Comparison of ENCODE assay signal across 14 cellular contexts in genomic region chr6:139367810-139368321, GRCh38. TPM values are rescaled to one million over a fixed set of nuclear protein-coding genes. Genes with fewer than 3 reads are reported as not detected.
DNase-seq lines count a peak whose midpoint lies in the region; ATAC-seq, FAIRE-seq and TF ChIP-seq lines count a peak whose summit lies in the region.
"Had no signal": no experiment of that assay in that cellular context is flagged by ENCODE, and none has a peak within 500 bp of the region (broad histone marks: within the 10 kb centered on the region; RNA-seq: fewer than 3 reads in every experiment).

No MANE protein-coding gene starts in this region.

- H3K36me3 ChIP-seq in K562 (ENCODE audit: control insufficient read depth, insufficient read depth, low read length): peaks cover 19% of the 10 kb centered on the region
- H3K36me3 ChIP-seq in mesodermal cell (ENCODE audit: control insufficient read depth, insufficient read depth, low read length): peaks cover 16% of the 10 kb centered on the region

- intact Hi-C loops in K562 (cut with micrococcal nuclease) (loop anchor here (5.0 to 10.0 kb wide), 2 partner anchors 943 to 1554 kb away; no protein-coding TSS in a partner anchor), sciatic nerve (cut with DNase I) (no loop called here)

- H3K9me3 ChIP-seq in K562 (replicated peaks; ENCODE audit: control insufficient read depth, insufficient read depth, low read depth, low read length) (no peaks in the 10 kb centered on the region), mesodermal cell (ENCODE audit: control insufficient read depth, low read length) (no peaks in the 10 kb centered on the region)
- H3K9me3 ChIP-seq: upper lobe of left lung had no signal

- TF ChIP-seq RAD21 in K562 (CRISPR knock-in tag; conservative IDR thresholded peaks at IDR 0.05 in 1 of 2, IDR thresholded peaks at IDR 0.05 in 1 of 2): peak in 1 of 2 experiments; percentile 30; a peak in 1 of 4 replicates

- H4K20me1 ChIP-seq in K562 (replicated peaks; ENCODE audit: control insufficient read depth, insufficient read depth, low read length): peaks cover 9% of the 10 kb centered on the region; the same call in 1 of the 2 replicates

- WGBS in K562 (ENCODE audit: insufficient coverage, low coverage, missing lambda C conversion rate): 40% methylated on average over 7 of the region's 7 CpGs
- WGBS in mesodermal cell (ENCODE audit: insufficient coverage in 2 of 2), 2 experiments: 0% methylated on average over 1 of the region's 7 CpGs; no CpG with 5 or more reads in 1 of the 2 experiments

- TF ChIP-seq CTCF in K562 (IDR thresholded peaks at IDR 0.05 in 2 of 3, conservative IDR thresholded peaks at IDR 0.05 in 1 of 3; ENCODE audit: insufficient read depth in 2 of 3, low read depth in 1 of 3, low read length in 3 of 3): 0 out of 6 replicates have a peak, but pooled peaks of 1 of the 3 experiments have one; percentile 1

- H3K4me2 ChIP-seq in K562 (ENCODE audit: insufficient read depth, low read length): no peak overlapping the region; the same call in 1 of the 2 replicates

- CTCF ChIA-PET in K562 (lab: Yijun Ruan, JAX; ENCODE audit: low intra/inter-chr PET ratio): interaction anchor here (0.5 kb wide), 1 partner anchor 622 kb away, joined by 3 read pairs; no protein-coding TSS in a partner anchor

- H3K79me2 ChIP-seq in K562 (ENCODE audit: control insufficient read depth, insufficient read depth, low read length): peaks cover 22% of the 10 kb centered on the region

- POLR2A ChIA-PET in K562 (lab: Yijun Ruan, JAX): no interaction called here

- H3K4me1 ChIP-seq in K562 (replicated peaks in 1 of 2; ENCODE audit: control insufficient read depth in 2 of 2, insufficient read depth in 2 of 2, low read length in 2 of 2): peaks cover 0 to 24% of the 10 kb centered on the region in 2 experiments; a peak in 3 of 5 replicates
- peaks cover 26% of the 10 kb centered on the region for H3K4me1 ChIP-seq in mesodermal cell (ENCODE audit: control insufficient read depth, insufficient read depth, low read length, poor library complexity, severe bottlenecking)

- TF ChIP-seq EP300 in K562 (IDR thresholded peaks at IDR 0.05; ENCODE audit: low read length): peak; percentile 8; the same call in 1 of the 2 replicates

- TF ChIP-seq POLR2A in K562 (conservative IDR thresholded peaks at IDR 0.05): no peak

- H3K9ac ChIP-seq in K562 (ENCODE audit: insufficient read depth in 1 of 2, low read depth in 2 of 2, low read length in 2 of 2): no peak overlapping the region

- H3K27me3 ChIP-seq in K562 (ENCODE audit: control insufficient read depth in 2 of 2, insufficient read depth in 2 of 2, low read length in 2 of 2): no peaks in the 10 kb centered on the region
- H3K27me3 ChIP-seq: upper lobe of left lung had no signal

- FAIRE-seq in K562 (lab: Jason Lieb, UNC) (no peak), RCC 7860 (lab: Jason Lieb, UNC) (no peak)
- FAIRE-seq: D721Med had no signal

- BruUV-seq in K562 (replicated peaks; lab: Mats Ljungman, UMichigan): no TSS peak

- H3K4me3 ChIP-seq in K562: no peak overlapping the region
- no peak overlapping the region for H3K4me3 ChIP-seq in mesodermal cell (ENCODE audit: extremely low read depth, insufficient read depth, low read length, poor library complexity, severe bottlenecking)
- H3K4me3 ChIP-seq: upper lobe of left lung had no signal

- H2AFZ ChIP-seq in K562 (ENCODE audit: low read depth, low read length): peak overlapping the region; percentile 40

- H3K27ac ChIP-seq in K562 (ENCODE audit: extremely low read depth, low read depth, low read length): no peak overlapping the region
- peak overlapping the region; percentile 98 for H3K27ac ChIP-seq in mesodermal cell (ENCODE audit: low read depth, low read length, severe bottlenecking)
- H3K27ac ChIP-seq: upper lobe of left lung had no signal

- DNase-seq in EH (ENCODE audit: low read depth) (peak; percentile 21), M059J (ENCODE audit: low read depth) (peak; percentile 34), K562 (ENCODE audit: extremely low read depth in 1 of 4, low spot score in 3 of 4) (peak in 2 of 4 experiments; percentile 41 to 42), sciatic nerve (ENCODE audit: low spot score) (no peak), RCC 7860 (ENCODE audit: low spot score) (no peak)
- DNase-seq: activated CD8-positive, alpha-beta memory T cell treated with anti-CD3 and anti-CD28 coated beads, Interleukin-2, amount 10 ng/mL, durations not matched to agents 7 days and 5 days; head of caudate nucleus; NCI-H2171 treated with DMSO at 0.1 percent for 48 hours; nucleus accumbens; upper lobe of left lung had no signal

- no peaks in the 10 kb centered on the region for H3K9me1 ChIP-seq in K562 (ENCODE audit: control insufficient read depth, insufficient read depth, low read length)

- in situ Hi-C loops in K562 (cut with MboI): loop anchor here (5.0 to 10.0 kb wide), 3 partner anchors 627 to 1253 kb away; no protein-coding TSS in a partner anchor

- ATAC-seq in K562 (peak; percentile 29; the same call in 2 of the 3 replicates), HG03521 (IDR thresholded peaks at IDR 0.05; ENCODE audit: unreplicated experiment) (no peak), sciatic nerve (no peak), GM19463 (IDR thresholded peaks at IDR 0.05; ENCODE audit: unreplicated experiment) (no peak)
- ATAC-seq: activated CD8-positive, alpha-beta memory T cell treated with anti-CD3 and anti-CD28 coated beads, Interleukin-2, amount 10 ng/mL, durations not matched to agents 7 days and 5 days had no signal

TF ChIP-seq in K562, 482 proteins besides CTCF, POLR2A, EP300 and RAD21:
- TF ChIP-seq POLR2H (tag; IDR thresholded peaks at IDR 0.05; ENCODE audit: low read depth) (no peak), ETV1 (tag; conservative IDR thresholded peaks at IDR 0.05; ENCODE audit: low read depth) (peak; percentile 76), SUPT5H (IDR thresholded peaks at IDR 0.05) (no peak), SPI1 (IDR thresholded peaks at IDR 0.05; ENCODE audit: borderline replicate concordance, low read depth, low read length) (peak; percentile 70; the same call in 1 of the 2 replicates), NFE2 (IDR thresholded peaks at IDR 0.05; ENCODE audit: low read depth) (no peak), GABPA (tag; conservative IDR thresholded peaks at IDR 0.05; ENCODE audit: low read depth) (peak; percentile 44; the same call in 1 of the 2 replicates), PRDM10 (IDR thresholded peaks at IDR 0.05; ENCODE audit: partially characterized antibody) (no peak), ARID1B (IDR thresholded peaks at IDR 0.05) (peak; percentile 24; the same call in 1 of the 2 replicates), CTBP1 (IDR thresholded peaks at IDR 0.05; ENCODE audit: borderline replicate concordance) (no peak)

RNA-seq across cellular contexts. Expression of gene CITED2, which starts 6.6 kb away (rescaled TPM):
- 273 and 282 TPM in 2 replicates for total RNA-seq in M059J (2014; rRNA removed; shearing (Covaris generic))
- total RNA-seq in K562 (2011; cell fraction: chromatin; rRNA removed; ENCODE audit: low replicate concordance): 15.3 and 17.8 TPM in 2 replicates
- total RNA-seq in K562 (2011; cell fraction: nucleolus; rRNA removed): 22.8 and 25.8 TPM in 2 replicates
- 18.8 and 19.2 TPM in 2 replicates for total RNA-seq in K562 (2011; cell fraction: nucleoplasm; rRNA removed)
- total RNA-seq in K562 (2014; rRNA removed) (56.6 and 80.0 TPM in 2 replicates), K562 (2014; rRNA removed; fragmentation: Illumina TruSeq; extraction: Trizol) (15.3 and 18.2 TPM in 2 replicates), K562 (2015; rRNA removed; fragmentation: Illumina TruSeq; extraction: Trizol) (12.0 and 13.5 TPM in 2 replicates), K562 (2021) (80.9 and 86.1 TPM in 2 replicates), sciatic nerve (187 TPM)
- polyA plus RNA-seq in K562 (2011; rRNA removed) (17.5 and 44.7 TPM in 2 replicates), K562 (2014; fragmentation: Illumina TruSeq; extraction: Trizol) (43.4 and 44.8 TPM in 2 replicates), K562 (2014; fragmentation: Nextera tagmentation; extraction: Ambion mirVana) (under 1 TPM; 0.21 to 0.43 TPM), K562 (2014; rRNA removed) (34.2 and 34.8 TPM in 2 replicates)
- polyA plus RNA-seq in K562 (2011; cell fraction: cytosol; rRNA removed): 24.9 and 64.7 TPM in 2 replicates
- 35.6 and 45.1 TPM in 2 replicates for polyA plus RNA-seq in K562 (2011; cell fraction: nucleus; rRNA removed)
- polyA plus RNA-seq in K562 (2012): 30.8 and 32.8 TPM in 2 replicates
- polyA minus RNA-seq in K562 (2011; rRNA and poly(A)+ RNA removed): 8.4 and 17.5 TPM in 2 replicates
- 22.9 and 45.5 TPM in 2 replicates for polyA minus RNA-seq in K562 (2011; cell fraction: cytosol; rRNA and poly(A)+ RNA removed)
- 19.1 and 55.8 TPM in 2 replicates for polyA minus RNA-seq in K562 (2011; cell fraction: nucleus; rRNA and poly(A)+ RNA removed)
- 203 TPM for polyA plus RNA-seq in mesodermal cell (2013, experiment 1 of 2)
- 188 TPM for polyA plus RNA-seq in mesodermal cell (2013, experiment 2 of 2)

Comparison
In these comparisons a context has a peak if more than half of its experiments do, and no peak if none do; other contexts are left out.
1. DNase-seq: peak in EH (single experiment) and M059J (single experiment); none in sciatic nerve (single experiment) and RCC 7860 (single experiment).